Comparison of ENCODE assay signal across 10 cellular contexts in the genomic region with DNA sequence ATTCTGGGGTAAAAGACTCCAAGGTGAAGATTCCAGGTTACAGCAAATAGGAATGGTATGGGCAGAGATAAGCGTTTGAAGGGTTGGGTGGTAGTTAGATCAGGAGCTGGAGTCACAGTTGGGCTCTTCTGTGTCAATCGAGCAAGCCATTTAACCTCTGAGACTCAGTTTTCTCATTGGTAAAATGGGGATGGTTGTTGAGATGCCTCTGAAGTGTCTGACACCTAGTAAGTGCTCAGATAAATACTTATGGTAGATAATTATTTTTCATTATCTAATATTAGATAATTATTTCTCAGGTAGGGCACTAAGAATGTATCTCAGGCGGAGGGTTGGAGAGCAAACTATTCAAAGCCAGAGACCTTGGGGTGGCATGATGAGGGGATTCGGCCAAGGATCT. TPM values are rescaled to one million over a fixed set of nuclear protein-coding genes. Genes with fewer than 3 reads are reported as not detected.
DNase-seq lines count a peak whose midpoint lies in the region; ATAC-seq and TF ChIP-seq lines count a peak whose summit lies in the region.
"Had no signal": no experiment of that assay in that cellular context is flagged by ENCODE, and none has a peak within 500 bp of the region (broad histone marks: within the 10 kb centered on the region; RNA-seq: fewer than 3 reads in every experiment).

No MANE protein-coding gene starts in this region.

- no peak for TF ChIP-seq EP300 in suprapubic skin (IDR thresholded peaks at IDR 0.05)

- H3K4me1 ChIP-seq in suprapubic skin (peaks cover 88% of the 10 kb centered on the region), aorta (ENCODE audit: control insufficient read depth in 1 of 2, insufficient read depth in 2 of 2, low read length in 2 of 2) (no peaks in the 10 kb centered on the region)

- H3K27ac Mint-ChIP-seq in activated CD4-positive, alpha-beta T cell treated with anti-CD3 and anti-CD28 coated beads, Interleukin-2, amount 10 ng/mL, durations not matched to agents 7 days and 5 days: peak overlapping the region; percentile 88

- H3K9me3 ChIP-seq in suprapubic skin: no peaks in the 10 kb centered on the region
- H3K9me3 ChIP-seq in aorta (ENCODE audit: control insufficient read depth, low read length): no peaks in the 10 kb centered on the region

- H3K27me3 ChIP-seq in suprapubic skin: no peaks in the 10 kb centered on the region
- no peaks in the 10 kb centered on the region for H3K27me3 ChIP-seq in aorta (ENCODE audit: control insufficient read depth in 1 of 2, insufficient read depth in 2 of 2, low read length in 1 of 2)

- no peaks in the 10 kb centered on the region for H3K36me3 ChIP-seq in suprapubic skin
- no peaks in the 10 kb centered on the region for H3K36me3 ChIP-seq in aorta (ENCODE audit: control insufficient read depth in 1 of 2, insufficient read depth in 2 of 2, low read length in 1 of 2)

- peak overlapping the region; percentile 73 for H3K4me3 Mint-ChIP-seq in activated CD4-positive, alpha-beta T cell treated with anti-CD3 and anti-CD28 coated beads, Interleukin-2, amount 10 ng/mL, durations not matched to agents 7 days and 5 days

- H3K4me3 ChIP-seq in iPS-11a (ENCODE audit: low read depth, low read length) (peak overlapping the region; percentile 41), suprapubic skin (peak overlapping the region; percentile 58), aorta (ENCODE audit: low read length in 2 of 2) (no peak overlapping the region)

- intact Hi-C loops in aorta (cut with DNase I): loop anchor here in 1 of 2 donors (10.0 kb wide), 1 partner anchor 144 kb away; the partner anchor contains the start of genes BLVRB and SPTBN4

- POLR2A ChIA-PET in activated CD4-positive, alpha-beta T cell treated with anti-CD3 and anti-CD28 coated beads, Interleukin-2, amount 10 ng/mL, durations not matched to agents 7 days and 5 days (lab: Charles Lee): no interaction called here

- CTCF ChIA-PET in activated CD4-positive, alpha-beta T cell treated with anti-CD3 and anti-CD28 coated beads, Interleukin-2, amount 10 ng/mL, durations not matched to agents 7 days and 5 days (lab: Charles Lee): interaction anchor here (1.2 to 1.3 kb wide), 2 partner anchors 10 to 25 kb away, joined by 3 to 9 read pairs; no protein-coding TSS in a partner anchor

- peak overlapping the region; percentile 79 for H3K27ac ChIP-seq in VCaP
- H3K27ac ChIP-seq in suprapubic skin: peak overlapping the region; percentile 83
- no peak overlapping the region for H3K27ac ChIP-seq in aorta (ENCODE audit: low read depth in 1 of 2, low read length in 2 of 2)

- no peak for TF ChIP-seq POLR2A in suprapubic skin (IDR thresholded peaks at IDR 0.05)

- no peaks in the 10 kb centered on the region for H3K9me3 Mint-ChIP-seq in activated CD4-positive, alpha-beta T cell treated with anti-CD3 and anti-CD28 coated beads, Interleukin-2, amount 10 ng/mL, durations not matched to agents 7 days and 5 days

- no peaks in the 10 kb centered on the region for H3K27me3 Mint-ChIP-seq in activated CD4-positive, alpha-beta T cell treated with anti-CD3 and anti-CD28 coated beads, Interleukin-2, amount 10 ng/mL, durations not matched to agents 7 days and 5 days

- peaks cover 2% of the 10 kb centered on the region for H3K36me3 Mint-ChIP-seq in activated CD4-positive, alpha-beta T cell treated with anti-CD3 and anti-CD28 coated beads, Interleukin-2, amount 10 ng/mL, durations not matched to agents 7 days and 5 days (ENCODE audit: low read depth)

- TF ChIP-seq CTCF in VCaP (conservative IDR thresholded peaks at IDR 0.05) (no peak), suprapubic skin (IDR thresholded peaks at IDR 0.05) (no peak)

- 66% methylated on average over 4 of the region's 4 CpGs for WGBS in suprapubic skin
- 76 to 87% methylated on average over 4 of the region's 4 CpGs for WGBS in aorta, 2 donors

- peaks cover 83% of the 10 kb centered on the region for H3K4me1 Mint-ChIP-seq in activated CD4-positive, alpha-beta T cell treated with anti-CD3 and anti-CD28 coated beads, Interleukin-2, amount 10 ng/mL, durations not matched to agents 7 days and 5 days

- no peak for DNase-seq in activated CD4-positive, alpha-beta T cell treated with anti-CD3 and anti-CD28 coated beads, Interleukin-2, amount 10 ng/mL, durations not matched to agents 7 days and 5 days
- DNase-seq in activated CD4-positive, alpha-beta T cell treated with anti-CD3 and anti-CD28 coated beads, Interleukin-2, amount 50 U/mL, for 4 hours: no peak
- DNase-seq in suprapubic skin (ENCODE audit: low spot score in 2 of 2) (no peak), HPDE6-E6E7 (ENCODE audit: extremely low spot score) (no peak), aorta (no peak), NCI-H187 treated with DMSO at 0.1 percent for 48 hours (lab: John Stamatoyannopoulos, UW) (no peak)
- DNase-seq: KG1, NCI-H82 had no signal

- ATAC-seq in aorta (ENCODE audit: low FRiP score): no peak

RNA-seq across cellular contexts. Expression of gene LTBP4, which starts 7.8 kb away (rescaled TPM):
- total RNA-seq in activated CD4-positive, alpha-beta T cell treated with anti-CD3 and anti-CD28 coated beads, Interleukin-2, amount 10 ng/mL, durations not matched to agents 7 days and 5 days: 10 to 100 TPM; 71.3 to 75.7 TPM
- total RNA-seq in suprapubic skin: 100 to 1,000 TPM; 108 to 236 (median 121) TPM
- total RNA-seq in aorta: 100 to 1,000 TPM; 286 to 725 TPM
- polyA plus RNA-seq in aorta: 100 to 1,000 TPM; 140 to 768 TPM

RNA-seq across cellular contexts. Expression of gene SHKBP1, which starts 32.3 kb away (rescaled TPM):
- total RNA-seq in activated CD4-positive, alpha-beta T cell treated with anti-CD3 and anti-CD28 coated beads, Interleukin-2, amount 10 ng/mL, durations not matched to agents 7 days and 5 days: 100 to 1,000 TPM; 147 to 158 TPM
- total RNA-seq in suprapubic skin (10 to 100 TPM; 42.2 to 58.3 (median 51.1) TPM), aorta (10 to 100 TPM; 54.0 to 75.3 TPM)
- 100 to 1,000 TPM in 1 of 2 donors, 10 to 100 TPM in 1; 29.4 to 150 TPM for polyA plus RNA-seq in aorta

Comparison
In these comparisons a context has a peak if more than half of its experiments do, and no peak if none do; other contexts are left out.
1. H3K27ac ChIP-seq: peak in VCaP (single experiment) and suprapubic skin (single experiment); none in aorta (0 of 2).
2. H3K4me3 ChIP-seq: peak in iPS-11a (single experiment) and suprapubic skin (single experiment); none in aorta (0 of 2).